21 cellular contexts compared by ENCODE assay signal in the genomic region with DNA sequence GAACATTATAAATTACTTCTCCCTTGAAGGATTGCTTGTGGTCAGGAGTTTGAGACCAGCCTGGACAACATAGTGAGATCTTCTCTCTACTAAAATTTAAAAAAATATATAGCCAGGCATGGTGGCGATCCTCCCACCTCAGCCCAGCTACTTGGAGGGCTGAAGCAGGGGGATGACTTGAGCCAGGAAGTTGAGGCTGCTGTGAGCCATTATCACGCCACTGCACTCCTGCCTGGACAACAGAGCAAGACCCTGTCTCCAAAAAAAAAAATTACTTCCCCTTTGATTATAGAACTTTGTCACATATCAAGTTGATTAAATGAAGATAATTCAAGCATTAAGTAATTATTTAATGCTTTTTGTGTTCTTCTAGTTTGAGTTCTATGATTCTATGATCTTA.
DNase-seq lines count a peak whose midpoint lies in the region; ATAC-seq, FAIRE-seq and TF ChIP-seq lines count a peak whose summit lies in the region.
"Had no signal": no experiment of that assay in that cellular context is flagged by ENCODE, and none has a peak within 500 bp of the region (broad histone marks: within the 10 kb centered on the region; RNA-seq: fewer than 3 reads in every experiment).

No MANE protein-coding gene starts in this region.

- intact Hi-C loops in natural killer cell (cut with micrococcal nuclease) = no loop called here

- no peak for ATAC-seq in natural killer cell
- ATAC-seq: A549; CD8-positive, alpha-beta T cell had no signal

- FAIRE-seq in A204.1 (lab: Jason Lieb, UNC) = peak; percentile 85
- peak; percentile 45 for FAIRE-seq in islet of Langerhans (lab: Jason Lieb, UNC)
- FAIRE-seq: A549, D721Med, GM12891, GM19239 had no signal

- H3K4me1 Mint-ChIP-seq in natural killer cell = no peaks in the 10 kb centered on the region
- H3K4me1 Mint-ChIP-seq: B cell had no signal

- H3K36me3 ChIP-seq in HEK293 (ENCODE audit: control insufficient read depth in 2 of 2, insufficient read depth in 1 of 2, low read length in 2 of 2) = no peaks in the 10 kb centered on the region
- no peaks in the 10 kb centered on the region for H3K36me3 ChIP-seq in HAP-1 (replicated peaks)
- H3K36me3 ChIP-seq: BLaER1 treated with 17β-estradiol and CSF1 and Interleukin-3, amounts not matched to agents 10 nM and 100 nM had no signal

- no peak overlapping the region for H3K4me3 Mint-ChIP-seq in natural killer cell
- H3K4me3 Mint-ChIP-seq: B cell; CD4-positive, alpha-beta T cell; CD8-positive, alpha-beta T cell had no signal

- H3K27ac Mint-ChIP-seq in natural killer cell = no peak overlapping the region
- H3K27ac Mint-ChIP-seq: B cell; CD4-positive, alpha-beta T cell; CD8-positive, alpha-beta T cell had no signal

- CTCF ChIA-PET in HEK293 (lab: Yijun Ruan, JAX) = no interaction called here

- peaks cover 19 to 43% of the 10 kb centered on the region in 2 donors for H3K27me3 Mint-ChIP-seq in natural killer cell (ENCODE audit: low read depth in 2 of 2)

- H3K4me3 ChIP-seq in HEK293 (ENCODE audit: low read depth, low read length) (no peak overlapping the region), HAP-1 (no peak overlapping the region)
- H3K4me3 ChIP-seq: A549; BLaER1 treated with 17β-estradiol and CSF1 and Interleukin-3, amounts not matched to agents 10 nM and 100 nM had no signal

- in situ Hi-C loops in HAP-1 (cut with MboI; ENCODE audit: low sequenced_read_pairs) = no loop called here

- H3K36me3 Mint-ChIP-seq in natural killer cell = no peaks in the 10 kb centered on the region
- H3K36me3 Mint-ChIP-seq: CD8-positive, alpha-beta T cell had no signal

- no peak for TF ChIP-seq CTCF in HEK293 (tag by site-specific recombination; IDR thresholded peaks at IDR 0.05)
- TF ChIP-seq CTCF in natural killer cell (IDR thresholded peaks at IDR 0.05) = no peak

- H3K9me3 ChIP-seq in HEK293 (ENCODE audit: control insufficient read depth, insufficient read depth, low read depth, low read length) (no peaks in the 10 kb centered on the region), HAP-1 (no peaks in the 10 kb centered on the region)
- H3K9me3 ChIP-seq: A549, Caco-2 had no signal

- H3K27me3 ChIP-seq in HAP-1 (ENCODE audit: low read depth) = no peaks in the 10 kb centered on the region; the same call in 1 of the 2 replicates
- H3K27me3 ChIP-seq: BLaER1 treated with 17β-estradiol and CSF1 and Interleukin-3, amounts not matched to agents 10 nM and 100 nM had no signal

- no peaks in the 10 kb centered on the region for H3K9me3 Mint-ChIP-seq in natural killer cell
- H3K9me3 Mint-ChIP-seq: CD4-positive, alpha-beta T cell; CD8-positive, alpha-beta T cell had no signal

- DNase-seq in natural killer cell (no peak), inferior parietal cortex (ENCODE audit: extremely low spot score) (no peak), HAP-1 (ENCODE audit: low spot score in 2 of 2) (no peak)
- DNase-seq: 8988T; AML-193; Caco-2; Calu3; CD4-positive, alpha-beta T cell; CD8-positive, alpha-beta T cell; DMS79 treated with DMSO at 0.1 percent for 48 hours; GF-D8 had no signal

- no peak overlapping the region for H3K27ac ChIP-seq in HEK293 (ENCODE audit: extremely low read depth, low read depth, low read length)
- H3K27ac ChIP-seq: A549; BLaER1 treated with 17β-estradiol and CSF1 and Interleukin-3, amounts not matched to agents 10 nM and 100 nM; C4-2B had no signal

- H3K4me1 ChIP-seq in HEK293 (ENCODE audit: control insufficient read depth, insufficient read depth, low read length) = no peaks in the 10 kb centered on the region
- H3K4me1 ChIP-seq in HAP-1 = no peaks in the 10 kb centered on the region
- H3K4me1 ChIP-seq: BLaER1 treated with 17β-estradiol and CSF1 and Interleukin-3, amounts not matched to agents 10 nM and 100 nM; Caco-2 had no signal

- POLR2A ChIA-PET in HEK293 (lab: Yijun Ruan, JAX) = no interaction called here

TF ChIP-seq in HEK293, 187 proteins besides CTCF, POLR2A, EP300 and RAD21:
- TF ChIP-seq ZNF664 (tag by site-specific recombination; IDR thresholded peaks at IDR 0.05) (no peak), ZNF785 (tag by site-specific recombination; IDR thresholded peaks at IDR 0.05) (no peak), ZNF121 (tag by site-specific recombination; IDR thresholded peaks at IDR 0.05) (peak; percentile 61; the same call in 1 of the 2 replicates)
